Comparison of ENCODE assay signal across 17 cellular contexts in the genomic region with DNA sequence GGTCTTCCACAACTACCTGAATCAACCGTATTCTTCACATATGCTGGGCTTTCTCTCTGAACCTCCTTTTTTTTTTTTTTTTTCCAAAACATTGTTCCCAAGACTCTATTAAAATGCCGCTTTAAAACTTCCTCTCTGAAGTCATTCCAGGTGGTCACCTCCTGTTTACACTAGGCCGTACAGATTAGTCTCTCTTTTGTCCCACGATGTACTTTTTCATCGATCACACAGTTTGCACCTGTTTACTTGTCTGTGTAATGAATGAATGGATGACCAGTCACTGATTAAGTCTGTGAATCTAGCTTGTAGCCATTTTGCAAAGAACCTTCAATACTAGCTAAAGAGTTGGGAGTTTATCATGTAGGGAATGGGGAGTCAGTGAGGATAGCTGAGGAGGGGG. TPM values are rescaled to one million over a fixed set of nuclear protein-coding genes. Genes with fewer than 3 reads are reported as not detected.
DNase-seq lines count a peak whose midpoint lies in the region; TF ChIP-seq lines count a peak whose summit lies in the region.
"Had no signal": no experiment of that assay in that cellular context is flagged by ENCODE, and none has a peak within 500 bp of the region (broad histone marks: within the 10 kb centered on the region; RNA-seq: fewer than 3 reads in every experiment).

No MANE protein-coding gene starts in this region.

- DNase-seq in DMS53 (lab: John Stamatoyannopoulos, UW) (peak; percentile 5), DMS53 treated with DMSO at 0.1 percent for 48 hours (lab: John Stamatoyannopoulos, UW; ENCODE audit: unreplicated experiment) (no peak), Caco-2 (no peak), NCI-H774 (lab: John Stamatoyannopoulos, UW) (peak; percentile 10), ascending aorta (ENCODE audit: low spot score in 2 of 2) (no peak), SKM-1 (lab: John Stamatoyannopoulos, UW; ENCODE audit: unreplicated experiment) (no peak)
- DNase-seq: CD4-positive, CD25-positive, alpha-beta regulatory T cell; CD8-positive, alpha-beta T cell; DMS 273 treated with DMSO at 0.1 percent for 48 hours; DND-41; GOT3; HFFc6 had no signal

- BruUV-seq in Caco-2 (replicated peaks; lab: Mats Ljungman, UMichigan) = no TSS peak

- H3K9me3 ChIP-seq in Caco-2 (no peaks in the 10 kb centered on the region), ascending aorta (no peaks in the 10 kb centered on the region)

- intact Hi-C loops in Caco-2 (cut with micrococcal nuclease; ENCODE audit: unreplicated experiment) = no loop called here
- intact Hi-C loops in ascending aorta (cut with DNase I) = no loop called here

- TF ChIP-seq CTCF in Caco-2 (IDR thresholded peaks at IDR 0.05; ENCODE audit: insufficient read depth in 1 of 2, low read depth in 1 of 2, low read length in 1 of 2, severe bottlenecking in 1 of 2, unreplicated experiment in 1 of 2) (no peak), ascending aorta (IDR thresholded peaks at IDR 0.05) (no peak)

- POLR2A ChIA-PET in Caco-2 (lab: Charles Lee) = interaction anchor here (0.6 kb wide), 1 partner anchor 111 kb away, joined by 3 read pairs; a partner anchor contains a TSS

- no peaks in the 10 kb centered on the region for H3K27me3 Mint-ChIP-seq in Caco-2 (ENCODE audit: insufficient read depth, unreplicated experiment)
- H3K27me3 Mint-ChIP-seq: B cell; CD4-positive, CD25-positive, alpha-beta regulatory T cell had no signal

- no peaks in the 10 kb centered on the region for H3K4me1 ChIP-seq in Caco-2
- no peaks in the 10 kb centered on the region for H3K4me1 ChIP-seq in ascending aorta
- H3K4me1 ChIP-seq: HAP-1 had no signal

- no peak overlapping the region for H3K27ac ChIP-seq in ascending aorta
- H3K27ac ChIP-seq: 22Rv1, BLaER1, C4-2B had no signal

- H3K36me3 ChIP-seq in Caco-2 (ENCODE audit: control insufficient read depth, insufficient read depth, low read length) = no peaks in the 10 kb centered on the region
- H3K36me3 ChIP-seq in ascending aorta = peaks cover 3 to 17% of the 10 kb centered on the region in 2 donors
- H3K36me3 ChIP-seq: HAP-1 had no signal

- H3K4me3 ChIP-seq in Caco-2 (ENCODE audit: low read depth, low read length) (no peak overlapping the region), ascending aorta (no peak overlapping the region)
- H3K4me3 ChIP-seq: BLaER1, HAP-1 had no signal

- H3K27me3 ChIP-seq in Caco-2 (replicated peaks; ENCODE audit: control insufficient read depth, insufficient read depth, low read length) (no peaks in the 10 kb centered on the region), ascending aorta (no peaks in the 10 kb centered on the region)
- H3K27me3 ChIP-seq: BLaER1 had no signal

- peaks cover 12% of the 10 kb centered on the region for H3K9me3 Mint-ChIP-seq in Caco-2 (ENCODE audit: unreplicated experiment)
- H3K9me3 Mint-ChIP-seq: HFFc6 had no signal

- H3K27ac Mint-ChIP-seq in Caco-2 (ENCODE audit: unreplicated experiment) = peak overlapping the region; percentile 12
- H3K27ac Mint-ChIP-seq: B cell; CD4-positive, CD25-positive, alpha-beta regulatory T cell; CD8-positive, alpha-beta T cell; HFFc6 had no signal

- CTCF ChIA-PET in Caco-2 (lab: Charles Lee) = interaction anchor here (1.0 kb wide), 1 partner anchor 23 kb away, joined by 4 read pairs; no protein-coding TSS in a partner anchor

- H3K36me3 Mint-ChIP-seq in Caco-2 (ENCODE audit: insufficient read depth, unreplicated experiment) = no peaks in the 10 kb centered on the region

- no peak overlapping the region for H3K4me3 Mint-ChIP-seq in Caco-2 (ENCODE audit: unreplicated experiment)
- H3K4me3 Mint-ChIP-seq: B cell; CD4-positive, CD25-positive, alpha-beta regulatory T cell; CD8-positive, alpha-beta T cell; HFFc6 had no signal

- peaks cover 7% of the 10 kb centered on the region for H3K4me1 Mint-ChIP-seq in Caco-2 (ENCODE audit: low read depth, unreplicated experiment)
- H3K4me1 Mint-ChIP-seq: B cell; CD4-positive, CD25-positive, alpha-beta regulatory T cell had no signal

RNA-seq across cellular contexts. Expression of a gene that starts 16.7 kb away (rescaled TPM):
- total RNA-seq in Caco-2 (2022) (not detected in 2 replicates), ascending aorta (not detected)
- total RNA-seq: B cell; CD4-positive, CD25-positive, alpha-beta regulatory T cell; CD8-positive, alpha-beta T cell; HFFc6 had no signal

RNA-seq across cellular contexts. Expression of a gene that starts 34.9 kb away (rescaled TPM):
- total RNA-seq in Caco-2 (2022) (6.7 and 7.9 TPM in 2 replicates), ascending aorta (144 TPM)

RNA-seq across cellular contexts. Expression of a gene that starts 35.0 kb away (rescaled TPM):
- total RNA-seq in Caco-2 (2022) (1.3 and 1.4 TPM in 2 replicates), ascending aorta (not detected)
- total RNA-seq: CD4-positive, CD25-positive, alpha-beta regulatory T cell; CD8-positive, alpha-beta T cell had no signal

Comparison
In these comparisons a context has a peak if more than half of its experiments do, and no peak if none do; other contexts are left out.
1. DNase-seq: peak in DMS53 (single experiment) and NCI-H774 (single experiment); none in DMS53 treated with DMSO at 0.1 percent for 48 hours (single experiment), Caco-2 (0 of 2), ascending aorta (0 of 2) and SKM-1 (single experiment).
2. RNA of a gene that starts 34.9 kb away (total RNA-seq): 144 TPM in ascending aorta (single experiment); 6.7 to 7.9 TPM in Caco-2; every median in the first group is over 10 times any median in the second.